Comparison of ENCODE assay signal across 1 cellular context in genomic region chr16:73210084-73210483, GRCh38.
A peak's percentile ranks its signal among the peaks of the same experiment; 100 is the strongest.
TF ChIP-seq lines count a peak whose summit lies in the region.

No MANE protein-coding gene starts in this region.

TF ChIP-seq in K562, 482 proteins besides CTCF, POLR2A, EP300 and RAD21:
- TF ChIP-seq ZBTB9 (CRISPR knock-in tag; IDR thresholded peaks at IDR 0.05) (no peak), TARDBP (IDR thresholded peaks at IDR 0.05) (no peak), BMI1 (IDR thresholded peaks at IDR 0.05; ENCODE audit: low read length) (no peak), MAFF (IDR thresholded peaks at IDR 0.05; ENCODE audit: low read length) (peak; percentile 34; the same call in 1 of the 2 replicates), ZNF584 (CRISPR knock-in tag; IDR thresholded peaks at IDR 0.05; ENCODE audit: low read depth) (no peak), E2F3 (CRISPR knock-in tag; IDR thresholded peaks at IDR 0.05) (no peak), MAFK (IDR thresholded peaks at IDR 0.05; ENCODE audit: low read length) (peak; percentile 38; the same call in 1 of the 2 replicates), CBX3 (IDR thresholded peaks at IDR 0.05; ENCODE audit: borderline replicate concordance in 1 of 2, low read length in 2 of 2) (no peak), ZNF174 (CRISPR knock-in tag; IDR thresholded peaks at IDR 0.05) (no peak), DLX4 (CRISPR knock-in tag; IDR thresholded peaks at IDR 0.05) (no peak), ZNF316 (IDR thresholded peaks at IDR 0.05) (peak; percentile 33; the same call in 1 of the 2 replicates), ELF1 (tag; IDR thresholded peaks at IDR 0.05) (no peak), RNF219 (CRISPR knock-in tag; IDR thresholded peaks at IDR 0.05) (no peak), NR2C1 (IDR thresholded peaks at IDR 0.05) (no peak), NR2C1 (tag; IDR thresholded peaks at IDR 0.05) (no peak)
TF ChIP-seq in K562: peak in this region for 3.
